1 cellular context compared by ENCODE assay signal in the genomic region with DNA sequence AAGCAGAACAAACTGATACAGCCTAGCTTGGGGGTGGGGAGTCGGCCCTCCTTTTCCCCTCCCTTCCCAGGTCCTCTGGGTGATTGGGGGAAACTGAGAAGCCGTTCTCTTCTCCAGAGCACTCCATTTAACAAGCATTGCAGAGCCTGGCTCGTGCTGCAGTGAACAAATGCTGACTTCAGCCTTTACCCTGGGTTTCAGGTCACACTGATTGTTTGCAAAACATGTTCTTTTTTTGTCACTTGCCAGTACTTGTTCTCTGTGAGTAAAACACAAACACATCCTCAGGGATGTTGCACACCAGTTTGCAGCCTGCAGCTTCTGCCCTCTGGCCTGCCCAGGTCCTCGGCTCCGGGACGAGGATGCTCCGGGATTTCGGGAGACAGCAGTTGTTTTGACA.
TF ChIP-seq lines count a peak whose summit lies in the region.

No MANE protein-coding gene starts in this region.

TF ChIP-seq in GM12878, 131 proteins besides CTCF, POLR2A, EP300 and RAD21:
- TF ChIP-seq LARP7 (IDR thresholded peaks at IDR 0.05) (no peak), ATF7 (IDR thresholded peaks at IDR 0.05; ENCODE audit: low read depth) (no peak), ETV6 (conservative IDR thresholded peaks at IDR 0.05 in 1 of 2, IDR thresholded peaks at IDR 0.05 in 1 of 2; ENCODE audit: borderline replicate concordance in 1 of 2, low read depth in 1 of 2) (no peak), KAT2A (conservative IDR thresholded peaks at IDR 0.05; ENCODE audit: control insufficient read depth, low read depth, low read length) (no peak), ZNF207 (IDR thresholded peaks at IDR 0.05; ENCODE audit: borderline replicate concordance) (no peak), RFX5 (IDR thresholded peaks at IDR 0.05; ENCODE audit: low read depth, low read length) (no peak)
- TF ChIP-seq, protein P1, sequence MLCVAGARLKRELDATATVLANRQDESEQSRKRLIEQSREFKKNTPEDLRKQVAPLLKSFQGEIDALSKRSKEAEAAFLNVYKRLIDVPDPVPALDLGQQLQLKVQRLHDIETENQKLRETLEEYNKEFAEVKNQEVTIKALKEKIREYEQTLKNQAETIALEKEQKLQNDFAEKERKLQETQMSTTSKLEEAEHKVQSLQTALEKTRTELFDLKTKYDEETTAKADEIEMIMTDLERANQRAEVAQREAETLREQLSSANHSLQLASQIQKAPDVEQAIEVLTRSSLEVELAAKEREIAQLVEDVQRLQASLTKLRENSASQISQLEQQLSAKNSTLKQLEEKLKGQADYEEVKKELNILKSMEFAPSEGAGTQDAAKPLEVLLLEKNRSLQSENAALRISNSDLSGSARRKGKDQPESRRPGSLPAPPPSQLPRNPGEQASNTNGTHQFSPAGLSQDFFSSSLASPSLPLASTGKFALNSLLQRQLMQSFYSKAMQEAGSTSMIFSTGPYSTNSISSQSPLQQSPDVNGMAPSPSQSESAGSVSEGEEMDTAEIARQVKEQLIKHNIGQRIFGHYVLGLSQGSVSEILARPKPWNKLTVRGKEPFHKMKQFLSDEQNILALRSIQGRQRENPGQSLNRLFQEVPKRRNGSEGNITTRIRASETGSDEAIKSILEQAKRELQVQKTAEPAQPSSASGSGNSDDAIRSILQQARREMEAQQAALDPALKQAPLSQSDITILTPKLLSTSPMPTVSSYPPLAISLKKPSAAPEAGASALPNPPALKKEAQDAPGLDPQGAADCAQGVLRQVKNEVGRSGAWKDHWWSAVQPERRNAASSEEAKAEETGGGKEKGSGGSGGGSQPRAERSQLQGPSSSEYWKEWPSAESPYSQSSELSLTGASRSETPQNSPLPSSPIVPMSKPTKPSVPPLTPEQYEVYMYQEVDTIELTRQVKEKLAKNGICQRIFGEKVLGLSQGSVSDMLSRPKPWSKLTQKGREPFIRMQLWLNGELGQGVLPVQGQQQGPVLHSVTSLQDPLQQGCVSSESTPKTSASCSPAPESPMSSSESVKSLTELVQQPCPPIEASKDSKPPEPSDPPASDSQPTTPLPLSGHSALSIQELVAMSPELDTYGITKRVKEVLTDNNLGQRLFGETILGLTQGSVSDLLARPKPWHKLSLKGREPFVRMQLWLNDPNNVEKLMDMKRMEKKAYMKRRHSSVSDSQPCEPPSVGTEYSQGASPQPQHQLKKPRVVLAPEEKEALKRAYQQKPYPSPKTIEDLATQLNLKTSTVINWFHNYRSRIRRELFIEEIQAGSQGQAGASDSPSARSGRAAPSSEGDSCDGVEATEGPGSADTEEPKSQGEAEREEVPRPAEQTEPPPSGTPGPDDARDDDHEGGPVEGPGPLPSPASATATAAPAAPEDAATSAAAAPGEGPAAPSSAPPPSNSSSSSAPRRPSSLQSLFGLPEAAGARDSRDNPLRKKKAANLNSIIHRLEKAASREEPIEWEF (IDR thresholded peaks at IDR 0.05; ENCODE audit: insufficient replicate concordance, low read depth, low read length), result no peak
